In genomic region chr7:151296202-151296992, GRCh38 we compare ENCODE assay signal across 11 cellular contexts.
"Had no signal": no experiment of that assay in that cellular context is flagged by ENCODE, and none has a peak within 500 bp of the region (broad histone marks: within the 10 kb centered on the region; RNA-seq: fewer than 3 reads in every experiment).

No MANE protein-coding gene starts in this region.

- ATAC-seq: GM23338, HCT116 had no signal

- H3K4me2 ChIP-seq: GM23338 had no signal

- H3K27ac ChIP-seq: GM23248 had no signal

- H3K36me3 ChIP-seq: HAP-1 had no signal

- H3K4me3 ChIP-seq: GM23248, GM23338, HAP-1 had no signal

- H3K9ac ChIP-seq: GM23248 had no signal

- H2AFZ ChIP-seq: GM23248, GM23338 had no signal

- H3K4me1 ChIP-seq: HAP-1 had no signal

- DNase-seq: GM23248, GOT3, H7, H9, HCEC 1CT, HFFc6 had no signal

- FAIRE-seq: H1, H54 had no signal
